8 cellular contexts compared by ENCODE assay signal in genomic region chr1:15834406-15835204, GRCh38. TPM values are rescaled to one million over a fixed set of nuclear protein-coding genes. Genes with fewer than 3 reads are reported as not detected.
DNase-seq lines count a peak whose midpoint lies in the region; ATAC-seq and TF ChIP-seq lines count a peak whose summit lies in the region.

No MANE protein-coding gene starts in this region.

- no peaks in the 10 kb centered on the region for H4K20me1 ChIP-seq in PC-9 (ENCODE audit: insufficient read depth)

- CTCF ChIA-PET in PC-9 (lab: Charles Lee): interaction anchor here (0.6 to 0.7 kb wide), 2 partner anchors 13 to 401 kb away, joined by 3 to 7 read pairs; no protein-coding TSS in a partner anchor

- ATAC-seq in GM21717 (IDR thresholded peaks at IDR 0.05; ENCODE audit: unreplicated experiment): peak; percentile 41
- peak; percentile 65 to 70 for ATAC-seq in activated T-cell treated with anti-CD3 and anti-CD28 coated beads, Interleukin-2, amount 50 U/mL, for 4 hours
- peak; percentile 76 for ATAC-seq in esophagus mucosa

- peak overlapping the region; percentile 93 for H3K4me3 Mint-ChIP-seq in activated T-cell treated with anti-CD3 and anti-CD28 coated beads, Interleukin-2, amount 50 U/mL, for 4 hours

- no peaks in the 10 kb centered on the region for H3K9me3 ChIP-seq in PC-9 (ENCODE audit: insufficient read depth, low read depth)

- H2AFZ ChIP-seq in PC-9: peak overlapping the region; percentile 89

- no peaks in the 10 kb centered on the region for H3K9me2 ChIP-seq in PC-9 (ENCODE audit: insufficient read depth)

- peak overlapping the region; percentile 91 for H3K4me3 ChIP-seq in PC-9

- POLR2A ChIA-PET in PC-9 (lab: Charles Lee; ENCODE audit: unreplicated experiment): interaction anchor here (0.5 to 1.0 kb wide), 7 partner anchors 31 to 1398 kb away, joined by 3 to 14 read pairs (median 5); no protein-coding TSS in a partner anchor

- H3K36me3 ChIP-seq in PC-9 (ENCODE audit: low read depth): no peaks in the 10 kb centered on the region

- H3K27ac ChIP-seq in PC-9: peak overlapping the region; percentile 100

- H3K36me3 Mint-ChIP-seq in activated T-cell treated with anti-CD3 and anti-CD28 coated beads, Interleukin-2, amount 50 U/mL, for 4 hours (ENCODE audit: insufficient read depth): peaks cover 4% of the 10 kb centered on the region

- H3K27me3 ChIP-seq in PC-9 (ENCODE audit: insufficient read depth, low read depth): no peaks in the 10 kb centered on the region

- H3F3A ChIP-seq in PC-9 (ENCODE audit: insufficient read depth, low read depth): peaks cover 40% of the 10 kb centered on the region

- no peaks in the 10 kb centered on the region for H3K27me3 Mint-ChIP-seq in activated T-cell treated with anti-CD3 and anti-CD28 coated beads, Interleukin-2, amount 50 U/mL, for 4 hours (ENCODE audit: low read depth)

- TF ChIP-seq CTCF in PC-9 (conservative IDR thresholded peaks at IDR 0.05): no peak

- TSS peak; percentile 38 for BruUV-seq in PC-9 (replicated peaks; lab: Mats Ljungman, UMichigan)

- peaks cover 20% of the 10 kb centered on the region for H3K79me2 ChIP-seq in PC-9 (ENCODE audit: low read depth)

- H3K9me3 Mint-ChIP-seq in activated T-cell treated with anti-CD3 and anti-CD28 coated beads, Interleukin-2, amount 50 U/mL, for 4 hours: no peaks in the 10 kb centered on the region

- DNase-seq in DMS153 (lab: John Stamatoyannopoulos, UW) (peak; percentile 96), KG1 (lab: John Stamatoyannopoulos, UW) (peak; percentile 88), PC-9 (peak; percentile 82 to 91), myocyte (ENCODE audit: low read depth) (peak; percentile 91)
- peak; percentile 85 for DNase-seq in activated T-cell treated with anti-CD3 and anti-CD28 coated beads, Interleukin-2, amount 50 U/mL, for 4 hours
- DNase-seq in stimulated activated CD8-positive, alpha-beta memory T cell treated with anti-CD3 and anti-CD28 coated beads, Interleukin-7, amount 100 ng/mL, for 4 hours (ENCODE audit: low read depth in 2 of 2): peak; percentile 81 to 89

- intact Hi-C loops in PC-9 (cut with micrococcal nuclease; ENCODE audit: unreplicated experiment): loop anchor here (1.0 kb wide), 2 partner anchors 13 to 309 kb away; partner anchors contain the start of gene SPEN

- H3K4me2 ChIP-seq in PC-9: peak overlapping the region; percentile 97

- peaks cover 19% of the 10 kb centered on the region for H3K4me1 ChIP-seq in PC-9 (replicated peaks; ENCODE audit: insufficient read depth)

- H3K4me1 Mint-ChIP-seq in activated T-cell treated with anti-CD3 and anti-CD28 coated beads, Interleukin-2, amount 50 U/mL, for 4 hours (ENCODE audit: low read depth): peaks cover 33% of the 10 kb centered on the region

RNA-seq across cellular contexts. Expression of gene SPEN, which starts 12.9 kb away (rescaled TPM):
- 44.9 and 46.8 TPM in 2 replicates for total RNA-seq in PC-9 (2021)
- total RNA-seq in activated T-cell treated with anti-CD3 and anti-CD28 coated beads, Interleukin-2, amount 50 U/mL, for 4 hours: 10 to 100 TPM; 80.4 to 85.2 (median 82.1) TPM
- 25.1 TPM for total RNA-seq in esophagus mucosa
- 7.6 and 14.4 TPM in 2 replicates for total RNA-seq in myocyte
- 15.2 TPM for polyA plus RNA-seq in myocyte (2012)

RNA-seq across cellular contexts. Expression of gene UQCRHL, which starts 27.2 kb away (rescaled TPM):
- total RNA-seq in PC-9 (2021) (4.9 and 5.1 TPM in 2 replicates), esophagus mucosa (1.6 TPM), myocyte (1.5 and 1.6 TPM in 2 replicates)
- 1 to 10 TPM; 1.2 to 2.1 (median 1.7) TPM for total RNA-seq in activated T-cell treated with anti-CD3 and anti-CD28 coated beads, Interleukin-2, amount 50 U/mL, for 4 hours
- polyA plus RNA-seq in myocyte (2012): 3.6 TPM

Comparison
In these comparisons a context has a peak if more than half of its experiments do, and no peak if none do; other contexts are left out.
1. Peak in every context shown above with its lines: DNase-seq, ATAC-seq, H3K4me3 ChIP-seq and H3K27ac ChIP-seq.